14 cellular contexts compared by ENCODE assay signal in the genomic region with DNA sequence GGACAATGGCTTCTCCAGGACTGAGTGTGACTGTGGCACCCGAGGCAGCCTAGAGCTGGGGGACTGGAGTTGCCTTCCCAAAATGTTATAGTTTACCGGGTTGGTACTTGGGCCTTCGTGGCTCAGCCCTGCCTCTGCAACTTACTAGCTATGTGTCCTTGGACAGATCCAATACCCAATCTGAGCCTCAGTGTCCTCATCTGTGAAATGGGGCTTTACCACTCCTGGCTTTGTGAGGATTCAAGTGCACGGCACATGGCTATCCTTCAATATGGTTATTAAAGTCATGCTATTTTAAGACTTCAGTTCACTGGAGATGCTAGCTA. TPM values are rescaled to one million over a fixed set of nuclear protein-coding genes. Genes with fewer than 3 reads are reported as not detected.
DNase-seq lines count a peak whose midpoint lies in the region; ATAC-seq, FAIRE-seq and TF ChIP-seq lines count a peak whose summit lies in the region.
"Had no signal": no experiment of that assay in that cellular context is flagged by ENCODE, and none has a peak within 500 bp of the region (broad histone marks: within the 10 kb centered on the region; RNA-seq: fewer than 3 reads in every experiment).

No MANE protein-coding gene starts in this region.

- H3K27ac ChIP-seq in breast epithelium: peak overlapping the region; percentile 97 to 98
- no peak overlapping the region for H3K27ac ChIP-seq in K562 (ENCODE audit: extremely low read depth, low read depth, low read length)
- H3K27ac ChIP-seq: BLaER1 treated with 17β-estradiol and CSF1 and Interleukin-3, amounts not matched to agents 10 nM and 100 nM had no signal

- no peak overlapping the region for H2AFZ ChIP-seq in K562 (ENCODE audit: low read depth, low read length)

- no peak for DNase-seq in breast epithelium (ENCODE audit: low spot score in 2 of 2)
- no peak for DNase-seq in MCF 10A (ENCODE audit: unreplicated experiment)
- DNase-seq in K562 (ENCODE audit: extremely low read depth in 1 of 4, low spot score in 3 of 4): no peak
- no peak for DNase-seq in stimulated activated effector memory CD8-positive, alpha-beta T cell treated with anti-CD3 and anti-CD28 coated beads, Interleukin-12 subunit alpha, Interleukin-12 subunit beta, amount 100 ng/mL, for 72 hours (ENCODE audit: low spot score in 2 of 2)
- DNase-seq in cerebellar cortex (ENCODE audit: low spot score): no peak
- no peak for DNase-seq in superior temporal gyrus (ENCODE audit: extremely low spot score)
- DNase-seq: ACHN; Calu3; CD4-positive, CD25-positive, alpha-beta regulatory T cell; DMS 273 treated with DMSO at 0.1 percent for 48 hours had no signal

- WGBS in K562 (ENCODE audit: insufficient coverage, low coverage, missing lambda C conversion rate): 14% methylated on average over 4 of the region's 4 CpGs

- H3K9ac ChIP-seq in K562 (ENCODE audit: insufficient read depth in 1 of 2, low read depth in 2 of 2, low read length in 2 of 2) (no peak overlapping the region), iPS-15b (ENCODE audit: low read depth, low read length) (no peak overlapping the region)
- H3K9ac ChIP-seq: BLaER1 treated with 17β-estradiol and CSF1 and Interleukin-3, amounts not matched to agents 10 nM and 100 nM had no signal

- POLR2A ChIA-PET in MCF 10A (lab: Yijun Ruan, JAX) (interaction anchor here (0.9 to 1.2 kb wide), 3 partner anchors 9 to 11 kb away, joined by 3 to 4 read pairs (median 3); no protein-coding TSS in a partner anchor), K562 (lab: Yijun Ruan, JAX) (no interaction called here)

- TF ChIP-seq EP300 in K562 (IDR thresholded peaks at IDR 0.05; ENCODE audit: low read length): no peak

- no peak for FAIRE-seq in K562 (lab: Jason Lieb, UNC)
- FAIRE-seq: HTR-8/SVneo had no signal

- no peaks in the 10 kb centered on the region for H3K36me3 ChIP-seq in breast epithelium
- H3K36me3 ChIP-seq in K562 (ENCODE audit: control insufficient read depth, insufficient read depth, low read length): no peaks in the 10 kb centered on the region
- H3K36me3 ChIP-seq in iPS-15b (ENCODE audit: control insufficient read depth, insufficient read depth, low read length): no peaks in the 10 kb centered on the region
- H3K36me3 ChIP-seq: BLaER1 treated with 17β-estradiol and CSF1 and Interleukin-3, amounts not matched to agents 10 nM and 100 nM had no signal

- no peak for ATAC-seq in K562
- ATAC-seq in stimulated activated effector memory CD8-positive, alpha-beta T cell treated with anti-CD3 and anti-CD28 coated beads, Interleukin-12 subunit alpha, Interleukin-12 subunit beta, amount 100 ng/mL, for 72 hours: peak; percentile 33
- ATAC-seq in HG02852 (IDR thresholded peaks at IDR 0.05; ENCODE audit: unreplicated experiment): no peak

- no peaks in the 10 kb centered on the region for H3K79me2 ChIP-seq in K562 (ENCODE audit: control insufficient read depth, insufficient read depth, low read length)

- no peaks in the 10 kb centered on the region for H3K9me1 ChIP-seq in K562 (ENCODE audit: control insufficient read depth, insufficient read depth, low read length)

- no peak overlapping the region for H3K4me3 Mint-ChIP-seq in MCF 10A (ENCODE audit: unreplicated experiment)
- no peak overlapping the region for H3K4me3 Mint-ChIP-seq in stimulated activated effector memory CD8-positive, alpha-beta T cell treated with anti-CD3 and anti-CD28 coated beads, Interleukin-12 subunit alpha, Interleukin-12 subunit beta, amount 100 ng/mL, for 72 hours

- no peak for TF ChIP-seq CTCF in breast epithelium (IDR thresholded peaks at IDR 0.05)
- no peak for TF ChIP-seq CTCF in MCF 10A (IDR thresholded peaks at IDR 0.05; ENCODE audit: unreplicated experiment)
- TF ChIP-seq CTCF in K562 (IDR thresholded peaks at IDR 0.05 in 2 of 3, conservative IDR thresholded peaks at IDR 0.05 in 1 of 3; ENCODE audit: insufficient read depth in 2 of 3, low read depth in 1 of 3, low read length in 3 of 3): no peak

- CTCF ChIA-PET in MCF 10A (lab: Yijun Ruan, JAX): interaction anchor here (0.7 to 0.9 kb wide), 3 partner anchors 31 to 1080 kb away, joined by 3 to 4 read pairs (median 4); no protein-coding TSS in a partner anchor
- CTCF ChIA-PET in K562 (lab: Yijun Ruan, JAX; ENCODE audit: low intra/inter-chr PET ratio): interaction anchor here (0.6 kb wide), 1 partner anchor 572 kb away, joined by 3 read pairs; no protein-coding TSS in a partner anchor

- no peak overlapping the region for H3K4me2 ChIP-seq in K562 (ENCODE audit: insufficient read depth, low read length)
- H3K4me2 ChIP-seq: BLaER1 treated with 17β-estradiol and CSF1 and Interleukin-3, amounts not matched to agents 10 nM and 100 nM had no signal

- no peak for TF ChIP-seq RAD21 in K562 (CRISPR knock-in tag; conservative IDR thresholded peaks at IDR 0.05 in 1 of 2, IDR thresholded peaks at IDR 0.05 in 1 of 2)

- peak overlapping the region in 1 of 3 donors; percentile 95 for H3K4me3 ChIP-seq in breast epithelium
- no peak overlapping the region for H3K4me3 ChIP-seq in K562
- H3K4me3 ChIP-seq in iPS-15b (ENCODE audit: low read depth, low read length): peak overlapping the region; percentile 66
- H3K4me3 ChIP-seq: BLaER1 treated with 17β-estradiol and CSF1 and Interleukin-3, amounts not matched to agents 10 nM and 100 nM had no signal

- TF ChIP-seq POLR2A in breast epithelium (IDR thresholded peaks at IDR 0.05): no peak
- no peak for TF ChIP-seq POLR2A in K562 (conservative IDR thresholded peaks at IDR 0.05)

- intact Hi-C loops in breast epithelium (cut with DNase I; ENCODE audit: low total_unique reads) (no loop called here), MCF 10A (cut with micrococcal nuclease) (no loop called here), K562 (cut with micrococcal nuclease) (no loop called here)

- H4K20me1 ChIP-seq in K562 (replicated peaks; ENCODE audit: control insufficient read depth, insufficient read depth, low read length): no peaks in the 10 kb centered on the region; the same call in 1 of the 2 replicates

- no peaks in the 10 kb centered on the region for H3K27me3 Mint-ChIP-seq in MCF 10A (ENCODE audit: insufficient read depth, unreplicated experiment)

- no peaks in the 10 kb centered on the region for H3K9me3 Mint-ChIP-seq in MCF 10A (ENCODE audit: unreplicated experiment)
- no peaks in the 10 kb centered on the region for H3K9me3 Mint-ChIP-seq in stimulated activated effector memory CD8-positive, alpha-beta T cell treated with anti-CD3 and anti-CD28 coated beads, Interleukin-12 subunit alpha, Interleukin-12 subunit beta, amount 100 ng/mL, for 72 hours

- H3K9me3 ChIP-seq in breast epithelium (no peaks in the 10 kb centered on the region), K562 (replicated peaks; ENCODE audit: control insufficient read depth, insufficient read depth, low read depth, low read length) (no peaks in the 10 kb centered on the region), iPS-15b (ENCODE audit: control insufficient read depth, insufficient read depth, low read length) (no peaks in the 10 kb centered on the region)
- H3K9me3 ChIP-seq: BLaER1 treated with 17β-estradiol and CSF1 and Interleukin-3, amounts not matched to agents 10 nM and 100 nM had no signal

- H3K27me3 ChIP-seq in breast epithelium (no peaks in the 10 kb centered on the region), K562 (ENCODE audit: control insufficient read depth in 2 of 2, insufficient read depth in 2 of 2, low read length in 2 of 2) (peaks cover 4 to 18% of the 10 kb centered on the region in 2 experiments; a peak in 4 of 5 replicates), iPS-15b (ENCODE audit: control insufficient read depth, insufficient read depth, low read length) (peaks cover 93% of the 10 kb centered on the region)

- peaks cover 43% of the 10 kb centered on the region for H3K36me3 Mint-ChIP-seq in MCF 10A (ENCODE audit: insufficient read depth, unreplicated experiment)
- H3K36me3 Mint-ChIP-seq in stimulated activated effector memory CD8-positive, alpha-beta T cell treated with anti-CD3 and anti-CD28 coated beads, Interleukin-12 subunit alpha, Interleukin-12 subunit beta, amount 100 ng/mL, for 72 hours: no peaks in the 10 kb centered on the region
- H3K36me3 Mint-ChIP-seq: CD4-positive, CD25-positive, alpha-beta regulatory T cell had no signal

- peaks cover 5% of the 10 kb centered on the region for H3K4me1 Mint-ChIP-seq in MCF 10A (ENCODE audit: insufficient read depth, unreplicated experiment)
- H3K4me1 Mint-ChIP-seq in stimulated activated effector memory CD8-positive, alpha-beta T cell treated with anti-CD3 and anti-CD28 coated beads, Interleukin-12 subunit alpha, Interleukin-12 subunit beta, amount 100 ng/mL, for 72 hours: peaks cover 7% of the 10 kb centered on the region

- in situ Hi-C loops in K562 (cut with MboI): no loop called here

- peaks cover 0 to 5% of the 10 kb centered on the region in 2 donors for H3K4me1 ChIP-seq in breast epithelium
- peaks cover 0 to 17% of the 10 kb centered on the region in 2 experiments; a peak in 2 of 5 replicates for H3K4me1 ChIP-seq in K562 (replicated peaks in 1 of 2; ENCODE audit: control insufficient read depth in 2 of 2, insufficient read depth in 2 of 2, low read length in 2 of 2)
- peaks cover 3% of the 10 kb centered on the region for H3K4me1 ChIP-seq in iPS-15b (ENCODE audit: control insufficient read depth, insufficient read depth, low read length)

- no peak overlapping the region for H3K27ac Mint-ChIP-seq in MCF 10A (ENCODE audit: low read depth, unreplicated experiment)
- no peak overlapping the region for H3K27ac Mint-ChIP-seq in stimulated activated effector memory CD8-positive, alpha-beta T cell treated with anti-CD3 and anti-CD28 coated beads, Interleukin-12 subunit alpha, Interleukin-12 subunit beta, amount 100 ng/mL, for 72 hours
- H3K27ac Mint-ChIP-seq: CD4-positive, CD25-positive, alpha-beta regulatory T cell had no signal

- BruUV-seq in MCF 10A (replicated peaks; lab: Mats Ljungman, UMichigan) (no TSS peak), K562 (replicated peaks; lab: Mats Ljungman, UMichigan) (no TSS peak)

RNA-seq across cellular contexts. Expression of a gene that starts 9.6 kb away (rescaled TPM):
- total RNA-seq in breast epithelium (100 to 1,000 TPM in 1 of 3 donors, 10 to 100 TPM in 2; 10.9 to 119 (median 59.0) TPM), MCF 10A (2022) (6.1 and 7.8 TPM in 2 replicates), K562 (2014; rRNA removed) (2.2 and 4.2 TPM in 2 replicates), K562 (2014; rRNA removed; fragmentation: Illumina TruSeq; extraction: Trizol) (0.70 and 0.91 TPM in 2 replicates), K562 (2015; rRNA removed; fragmentation: Illumina TruSeq; extraction: Trizol) (0.90 and 0.94 TPM in 2 replicates), K562 (2021) (2.6 and 3.0 TPM in 2 replicates)
- 0.60 and 1.6 TPM in 2 replicates for total RNA-seq in K562 (2011; cell fraction: chromatin; rRNA removed; ENCODE audit: low replicate concordance)
- total RNA-seq in K562 (2011; cell fraction: nucleolus; rRNA removed): 2.1 and 2.3 TPM in 2 replicates
- 1.2 and 2.0 TPM in 2 replicates for total RNA-seq in K562 (2011; cell fraction: nucleoplasm; rRNA removed)
- polyA plus RNA-seq in K562 (2011; rRNA removed) (0.67 and 0.89 TPM in 2 replicates), K562 (2014; fragmentation: Illumina TruSeq; extraction: Trizol) (1.2 and 1.4 TPM in 2 replicates), K562 (2014; fragmentation: Nextera tagmentation; extraction: Ambion mirVana) (under 1 TPM; 0.20 to 0.21 TPM), K562 (2014; rRNA removed) (1.8 and 2.0 TPM in 2 replicates)
- 0.47 and 1.7 TPM in 2 replicates for polyA plus RNA-seq in K562 (2011; cell fraction: cytosol; rRNA removed)
- polyA plus RNA-seq in K562 (2011; cell fraction: nucleus; rRNA removed): 1.9 and 3.0 TPM in 2 replicates
- polyA plus RNA-seq in K562 (2012): 1.2 and 1.6 TPM in 2 replicates
- polyA minus RNA-seq in K562 (2011; rRNA and poly(A)+ RNA removed): 0.32 and 0.66 TPM in 2 replicates
- polyA minus RNA-seq in K562 (2011; cell fraction: cytosol; rRNA and poly(A)+ RNA removed): 1.5 TPM in 2 replicates
- 2.2 and 3.9 TPM in 2 replicates for polyA minus RNA-seq in K562 (2011; cell fraction: nucleus; rRNA and poly(A)+ RNA removed)
- polyA plus RNA-seq: CD4-positive, CD25-positive, alpha-beta regulatory T cell had no signal
